ENCODE assay signal across 1 cellular context in the genomic region with DNA sequence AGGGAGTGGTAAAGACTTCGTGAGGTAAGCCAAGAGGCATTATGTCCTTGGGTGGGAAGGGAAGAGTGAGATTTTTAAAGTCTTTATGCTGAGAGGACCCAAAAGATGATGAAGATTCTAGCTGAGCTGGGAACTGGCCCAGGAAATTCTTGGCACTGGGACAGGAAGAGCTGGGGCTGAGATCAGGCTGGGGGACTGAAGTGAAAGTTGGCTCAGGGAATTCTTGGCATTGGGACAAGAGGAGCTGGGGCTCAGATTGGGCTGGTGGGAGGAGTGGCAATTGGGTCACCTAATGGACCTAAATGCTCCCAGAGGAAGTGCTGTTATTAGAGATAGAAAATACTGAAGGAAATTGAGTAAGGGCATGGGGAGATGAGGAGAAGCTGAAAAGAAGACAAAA.
TF ChIP-seq lines count a peak whose summit lies in the region.

No MANE protein-coding gene starts in this region.

TF ChIP-seq in GM23338, 12 proteins besides CTCF, POLR2A, EP300 and RAD21 (continued from another document):
- TF ChIP-seq ZNF462 (CRISPR knock-in tag; IDR thresholded peaks at IDR 0.05) (no peak), EZH2 (IDR thresholded peaks at IDR 0.05; ENCODE audit: low read depth, unreplicated experiment) (no peak), ETS1 (IDR thresholded peaks at IDR 0.05) (no peak), STAT1 (IDR thresholded peaks at IDR 0.05; ENCODE audit: unreplicated experiment) (no peak), EZH2phosphoT487 (IDR thresholded peaks at IDR 0.05; ENCODE audit: unreplicated experiment) (no peak)
